In the genomic region with DNA sequence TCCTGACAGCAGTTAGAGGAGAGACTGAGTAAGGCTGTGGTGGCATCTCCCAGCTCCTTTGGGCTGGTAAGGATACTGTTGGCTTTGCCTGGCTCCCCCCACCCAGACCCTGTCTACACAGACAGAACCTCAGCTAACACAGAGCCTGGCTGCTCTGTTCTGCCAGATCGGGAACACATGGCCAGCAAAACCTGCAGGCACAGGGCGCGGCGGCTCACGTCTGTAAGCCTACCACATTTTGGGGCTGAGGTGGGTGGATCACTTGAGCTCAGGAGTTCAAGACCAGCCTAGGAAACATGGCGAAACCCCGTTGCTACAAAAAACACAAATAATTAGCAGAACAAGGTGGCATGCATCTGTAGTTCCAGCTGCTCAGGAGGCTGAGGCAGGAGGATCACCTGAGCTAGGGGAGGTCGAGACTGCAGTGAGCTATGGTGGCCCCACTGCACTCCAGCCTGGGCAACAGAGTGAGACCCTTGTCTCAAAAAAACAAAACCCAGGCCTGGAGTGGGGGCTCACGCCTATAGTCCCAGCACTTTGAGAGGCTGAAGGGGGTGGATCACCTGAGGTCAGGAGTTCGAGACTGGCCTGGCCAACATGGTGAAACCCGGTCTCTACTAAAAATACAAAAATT, we compare ENCODE assay signal across 9 cellular contexts.
"Had no signal": no experiment of that assay in that cellular context is flagged by ENCODE, and none has a peak within 500 bp of the region (broad histone marks: within the 10 kb centered on the region; RNA-seq: fewer than 3 reads in every experiment).

No MANE protein-coding gene starts in this region.

- H3K9me3 ChIP-seq: right lobe of liver, thoracic aorta had no signal

- H3K27me3 ChIP-seq: cardiac muscle cell, right lobe of liver had no signal

- DNase-seq: activated CD4-positive, alpha-beta memory T cell treated with anti-CD3 and anti-CD28 coated beads, Interleukin-2, amount 10 ng/mL, durations not matched to agents 7 days and 5 days; activated naive CD4-positive, alpha-beta T cell treated with anti-CD3 and anti-CD28 coated beads, Interleukin-2, amount 50 U/mL, for 16 hours; activated T-cell treated with anti-CD3 and anti-CD28 coated beads, Interleukin-2, amount 50 U/mL, for 24 hours; right lobe of liver; stimulated activated naive CD8-positive, alpha-beta T cell treated with anti-CD3 and anti-CD28 coated beads, Interleukin-15, amount 100 ng/mL, for 72 hours had no signal

- FAIRE-seq: endothelial cell of umbilical vein, urothelium cell line had no signal

- ATAC-seq: right lobe of liver; stimulated activated naive CD8-positive, alpha-beta T cell treated with anti-CD3 and anti-CD28 coated beads, Interleukin-15, amount 100 ng/mL, for 72 hours had no signal

- H3K4me3 ChIP-seq: cardiac muscle cell, right lobe of liver, thoracic aorta had no signal

- H3K27ac ChIP-seq: cardiac muscle cell, right lobe of liver, thoracic aorta had no signal
